In the genomic region with DNA sequence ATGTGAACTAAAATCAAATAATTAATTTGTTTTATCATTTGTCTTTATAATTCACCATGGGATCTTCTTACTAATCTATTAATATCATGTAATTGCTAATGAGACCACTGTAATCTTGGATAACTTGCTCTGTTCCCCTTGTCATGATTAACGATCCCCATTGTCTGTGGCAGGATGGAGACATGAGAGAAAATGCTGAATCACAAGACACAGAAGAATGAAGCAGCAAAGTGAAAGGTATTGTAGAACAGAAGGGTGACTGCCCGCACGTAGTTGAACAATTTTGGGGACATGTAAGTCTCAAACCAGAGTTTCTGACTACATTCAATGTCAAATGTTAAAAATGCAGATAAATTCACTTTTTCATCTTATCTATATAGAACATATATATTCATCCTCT, we compare ENCODE assay signal across 18 cellular contexts.
"Had no signal": no experiment of that assay in that cellular context is flagged by ENCODE, and none has a peak within 500 bp of the region (broad histone marks: within the 10 kb centered on the region; RNA-seq: fewer than 3 reads in every experiment).

No MANE protein-coding gene starts in this region.

- H3K36me3 Mint-ChIP-seq: activated naive CD4-positive, alpha-beta T cell treated with anti-CD3 and anti-CD28 coated beads, Interleukin-2, amount 50 U/mL, for 24 hours; neural progenitor cell had no signal

- H3K4me3 Mint-ChIP-seq: activated naive CD4-positive, alpha-beta T cell treated with anti-CD3 and anti-CD28 coated beads, Interleukin-2, amount 50 U/mL, for 24 hours; activated T-helper 17 cell treated with anti-CD3 and anti-CD28 coated beads, Interleukin-2, amount 50 U/mL, for 72 hours; neural progenitor cell; stimulated activated naive CD8-positive, alpha-beta T cell treated with anti-CD3 and anti-CD28 coated beads, Interleukin-15, Interleukin-2, amounts not matched to agents 100 ng/mL and 50 ng/mL, for 24 hours had no signal

- H3K4me2 ChIP-seq: neural progenitor cell had no signal

- H3K9me3 ChIP-seq: breast epithelium, esophagus muscularis mucosa, lower lobe of right lung, pancreas, upper lobe of left lung had no signal

- H3K9ac ChIP-seq: neural progenitor cell had no signal

- H3K27ac Mint-ChIP-seq: activated naive CD4-positive, alpha-beta T cell treated with anti-CD3 and anti-CD28 coated beads, Interleukin-2, amount 50 U/mL, for 24 hours; activated T-helper 17 cell treated with anti-CD3 and anti-CD28 coated beads, Interleukin-2, amount 50 U/mL, for 72 hours; neural progenitor cell; stimulated activated naive CD8-positive, alpha-beta T cell treated with anti-CD3 and anti-CD28 coated beads, Interleukin-15, Interleukin-2, amounts not matched to agents 100 ng/mL and 50 ng/mL, for 24 hours had no signal

- H3K27me3 Mint-ChIP-seq: activated naive CD4-positive, alpha-beta T cell treated with anti-CD3 and anti-CD28 coated beads, Interleukin-2, amount 50 U/mL, for 24 hours; activated T-helper 17 cell treated with anti-CD3 and anti-CD28 coated beads, Interleukin-2, amount 50 U/mL, for 72 hours; stimulated activated naive CD8-positive, alpha-beta T cell treated with anti-CD3 and anti-CD28 coated beads, Interleukin-15, Interleukin-2, amounts not matched to agents 100 ng/mL and 50 ng/mL, for 24 hours had no signal

- H3K4me3 ChIP-seq: breast epithelium, dorsolateral prefrontal cortex, esophagus muscularis mucosa, lower lobe of right lung, neural progenitor cell, pancreas, upper lobe of left lung had no signal

- H3K27ac ChIP-seq: breast epithelium, dorsolateral prefrontal cortex, esophagus muscularis mucosa, lower lobe of right lung, neural progenitor cell, pancreas, upper lobe of left lung had no signal

- H3K4me1 ChIP-seq: breast epithelium, esophagus muscularis mucosa, lower lobe of right lung, pancreas, upper lobe of left lung had no signal

- DNase-seq: activated CD4-positive, alpha-beta T cell treated with anti-CD3 and anti-CD28 coated beads for 48 hours; activated CD8-positive, alpha-beta memory T cell treated with anti-CD3 and anti-CD28 coated beads for 24 hours; amygdala; dorsolateral prefrontal cortex; foreskin fibroblast; glutamatergic neuron; left cardiac atrium; lower lobe of right lung; midbrain; pancreas; stimulated activated CD4-positive, alpha-beta T cell treated with anti-CD3 and anti-CD28 coated beads, Interleukin-4, amount 100 ng/mL, for 24 hours; upper lobe of left lung had no signal

- H2AFZ ChIP-seq: neural progenitor cell had no signal

- H3K27me3 ChIP-seq: breast epithelium, dorsolateral prefrontal cortex, esophagus muscularis mucosa, neural progenitor cell, upper lobe of left lung had no signal

- H3K4me1 Mint-ChIP-seq: activated naive CD4-positive, alpha-beta T cell treated with anti-CD3 and anti-CD28 coated beads, Interleukin-2, amount 50 U/mL, for 24 hours; activated T-helper 17 cell treated with anti-CD3 and anti-CD28 coated beads, Interleukin-2, amount 50 U/mL, for 72 hours; neural progenitor cell had no signal

- H3K9me3 Mint-ChIP-seq: neural progenitor cell had no signal

- H3K36me3 ChIP-seq: breast epithelium, esophagus muscularis mucosa, lower lobe of right lung, neural progenitor cell, pancreas, upper lobe of left lung had no signal

- FAIRE-seq: pancreas had no signal
